In genomic region chr2:27715318-27716165, GRCh38 we compare ENCODE assay signal across 1 cellular context.
TF ChIP-seq lines count a peak whose summit lies in the region.

No MANE protein-coding gene starts in this region.

TF ChIP-seq in A549, 52 proteins besides CTCF, POLR2A, EP300 and RAD21 (continued from another document):
- TF ChIP-seq ATOH8 (CRISPR knock-in tag; IDR thresholded peaks at IDR 0.05; ENCODE audit: low read depth) = no peak
- no peak; the same call in 1 of the 2 replicates for TF ChIP-seq PBX3 (IDR thresholded peaks at IDR 0.05)
- TF ChIP-seq RARB (CRISPR knock-in tag; IDR thresholded peaks at IDR 0.05) = no peak
- peak; percentile 55 for TF ChIP-seq GATA3 (IDR thresholded peaks at IDR 0.05; ENCODE audit: borderline replicate concordance)
- no peak for TF ChIP-seq NFE2L2 (conservative IDR thresholded peaks at IDR 0.05; ENCODE audit: low read length)
- no peak for TF ChIP-seq EHF (CRISPR knock-in tag; IDR thresholded peaks at IDR 0.05)
- peak; percentile 59 to 86; a peak in 4 of 5 replicates for TF ChIP-seq JUN (IDR thresholded peaks at IDR 0.05)
- no peak for TF ChIP-seq FOSB (CRISPR knock-in tag; IDR thresholded peaks at IDR 0.05)
- no peak for TF ChIP-seq KDM5A (IDR thresholded peaks at IDR 0.05)
- peak; percentile 42; the same call in 1 of the 2 replicates for TF ChIP-seq TP53 (CRISPR knock-in tag; IDR thresholded peaks at IDR 0.05)
- TF ChIP-seq RFX5 (IDR thresholded peaks at IDR 0.05) = no peak
- no peak for TF ChIP-seq TFCP2L1 (CRISPR knock-in tag; IDR thresholded peaks at IDR 0.05)
- no peak for TF ChIP-seq ZSCAN20 (CRISPR knock-in tag; IDR thresholded peaks at IDR 0.05)
- TF ChIP-seq HES2 (IDR thresholded peaks at IDR 0.05) = no peak
- TF ChIP-seq, protein P1, sequence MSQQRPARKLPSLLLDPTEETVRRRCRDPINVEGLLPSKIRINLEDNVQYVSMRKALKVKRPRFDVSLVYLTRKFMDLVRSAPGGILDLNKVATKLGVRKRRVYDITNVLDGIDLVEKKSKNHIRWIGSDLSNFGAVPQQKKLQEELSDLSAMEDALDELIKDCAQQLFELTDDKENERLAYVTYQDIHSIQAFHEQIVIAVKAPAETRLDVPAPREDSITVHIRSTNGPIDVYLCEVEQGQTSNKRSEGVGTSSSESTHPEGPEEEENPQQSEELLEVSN (IDR thresholded peaks at IDR 0.05; ENCODE audit: borderline replicate concordance, low read depth) = 0 out of 2 replicates have a peak, but pooled peaks have one; percentile 29
- no peak for TF ChIP-seq JUNB (IDR thresholded peaks at IDR 0.05)
- no peak for TF ChIP-seq ZNF302 (CRISPR knock-in tag; IDR thresholded peaks at IDR 0.05)
- no peak for TF ChIP-seq REST (IDR thresholded peaks at IDR 0.05)
- TF ChIP-seq EHMT2 (IDR thresholded peaks at IDR 0.05; ENCODE audit: low read depth) = no peak
- no peak for TF ChIP-seq HOXB5 (CRISPR knock-in tag; IDR thresholded peaks at IDR 0.05)
- no peak for TF ChIP-seq HOXA7 (CRISPR knock-in tag; IDR thresholded peaks at IDR 0.05)
- 0 out of 2 replicates have a peak, but pooled peaks have one; percentile 41 for TF ChIP-seq MYC (IDR thresholded peaks at IDR 0.05; ENCODE audit: borderline replicate concordance, low read length)
- TF ChIP-seq CBX8 (IDR thresholded peaks at IDR 0.05) = no peak
- peak; percentile 52; the same call in 1 of the 2 replicates for TF ChIP-seq PHF8 (IDR thresholded peaks at IDR 0.05; ENCODE audit: borderline replicate concordance, low read depth)
- TF ChIP-seq ZC3H11A (IDR thresholded peaks at IDR 0.05) = no peak
- no peak for TF ChIP-seq ESRRA (IDR thresholded peaks at IDR 0.05; ENCODE audit: borderline replicate concordance, low read length)
- TF ChIP-seq CHD4 (IDR thresholded peaks at IDR 0.05; ENCODE audit: borderline replicate concordance) = no peak
- no peak for TF ChIP-seq HOXB13 (CRISPR knock-in tag; IDR thresholded peaks at IDR 0.05; ENCODE audit: low read depth)
- TF ChIP-seq, protein P2, sequence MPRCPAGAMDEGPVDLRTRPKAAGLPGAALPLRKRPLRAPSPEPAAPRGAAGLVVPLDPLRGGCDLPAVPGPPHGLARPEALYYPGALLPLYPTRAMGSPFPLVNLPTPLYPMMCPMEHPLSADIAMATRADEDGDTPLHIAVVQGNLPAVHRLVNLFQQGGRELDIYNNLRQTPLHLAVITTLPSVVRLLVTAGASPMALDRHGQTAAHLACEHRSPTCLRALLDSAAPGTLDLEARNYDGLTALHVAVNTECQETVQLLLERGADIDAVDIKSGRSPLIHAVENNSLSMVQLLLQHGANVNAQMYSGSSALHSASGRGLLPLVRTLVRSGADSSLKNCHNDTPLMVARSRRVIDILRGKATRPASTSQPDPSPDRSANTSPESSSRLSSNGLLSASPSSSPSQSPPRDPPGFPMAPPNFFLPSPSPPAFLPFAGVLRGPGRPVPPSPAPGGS (IDR thresholded peaks at IDR 0.05) = peak; percentile 31; the same call in 1 of the 3 replicates
- no peak for TF ChIP-seq SMC3 (IDR thresholded peaks at IDR 0.05)
- no peak for TF ChIP-seq NR3C1 (IDR thresholded peaks at IDR 0.05)
- no peak for TF ChIP-seq ZFP36 (IDR thresholded peaks at IDR 0.05; ENCODE audit: borderline replicate concordance, partially characterized antibody)
- no peak for TF ChIP-seq BHLHE40 (IDR thresholded peaks at IDR 0.05; ENCODE audit: low read depth, low read length)
- no peak for TF ChIP-seq CBX2 (IDR thresholded peaks at IDR 0.05; ENCODE audit: borderline replicate concordance, low read depth)
- no peak for TF ChIP-seq MAFK (IDR thresholded peaks at IDR 0.05; ENCODE audit: partially characterized antibody)
- no peak for TF ChIP-seq FOXS1 (CRISPR knock-in tag; IDR thresholded peaks at IDR 0.05)
- TF ChIP-seq ELK1 (IDR thresholded peaks at IDR 0.05; ENCODE audit: low read depth, low read length) = no peak
- TF ChIP-seq, protein P3, sequence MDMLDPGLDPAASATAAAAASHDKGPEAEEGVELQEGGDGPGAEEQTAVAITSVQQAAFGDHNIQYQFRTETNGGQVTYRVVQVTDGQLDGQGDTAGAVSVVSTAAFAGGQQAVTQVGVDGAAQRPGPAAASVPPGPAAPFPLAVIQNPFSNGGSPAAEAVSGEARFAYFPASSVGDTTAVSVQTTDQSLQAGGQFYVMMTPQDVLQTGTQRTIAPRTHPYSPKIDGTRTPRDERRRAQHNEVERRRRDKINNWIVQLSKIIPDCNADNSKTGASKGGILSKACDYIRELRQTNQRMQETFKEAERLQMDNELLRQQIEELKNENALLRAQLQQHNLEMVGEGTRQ (IDR thresholded peaks at IDR 0.05) = no peak
- no peak for TF ChIP-seq CEBPB (IDR thresholded peaks at IDR 0.05)
- no peak for TF ChIP-seq SREBF2 (IDR thresholded peaks at IDR 0.05)
- no peak for TF ChIP-seq RNF2 (IDR thresholded peaks at IDR 0.05; ENCODE audit: borderline replicate concordance, low read depth)
- TF ChIP-seq, protein P4, sequence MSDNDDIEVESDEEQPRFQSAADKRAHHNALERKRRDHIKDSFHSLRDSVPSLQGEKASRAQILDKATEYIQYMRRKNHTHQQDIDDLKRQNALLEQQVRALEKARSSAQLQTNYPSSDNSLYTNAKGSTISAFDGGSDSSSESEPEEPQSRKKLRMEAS (IDR thresholded peaks at IDR 0.05) = peak; percentile 57
- TF ChIP-seq, protein P5, sequence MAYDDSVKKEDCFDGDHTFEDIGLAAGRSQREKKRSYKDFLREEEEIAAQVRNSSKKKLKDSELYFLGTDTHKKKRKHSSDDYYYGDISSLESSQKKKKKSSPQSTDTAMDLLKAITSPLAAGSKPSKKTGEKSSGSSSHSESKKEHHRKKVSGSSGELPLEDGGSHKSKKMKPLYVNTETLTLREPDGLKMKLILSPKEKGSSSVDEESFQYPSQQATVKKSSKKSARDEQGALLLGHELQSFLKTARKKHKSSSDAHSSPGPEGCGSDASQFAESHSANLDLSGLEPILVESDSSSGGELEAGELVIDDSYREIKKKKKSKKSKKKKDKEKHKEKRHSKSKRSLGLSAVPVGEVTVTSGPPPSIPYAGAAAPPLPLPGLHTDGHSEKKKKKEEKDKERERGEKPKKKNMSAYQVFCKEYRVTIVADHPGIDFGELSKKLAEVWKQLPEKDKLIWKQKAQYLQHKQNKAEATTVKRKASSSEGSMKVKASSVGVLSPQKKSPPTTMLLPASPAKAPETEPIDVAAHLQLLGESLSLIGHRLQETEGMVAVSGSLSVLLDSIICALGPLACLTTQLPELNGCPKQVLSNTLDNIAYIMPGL (CRISPR knock-in tag; IDR thresholded peaks at IDR 0.05; ENCODE audit: borderline replicate concordance) = no peak
- no peak for TF ChIP-seq FOSL2 (IDR thresholded peaks at IDR 0.05)
- no peak for TF ChIP-seq FOSL2 (CRISPR knock-in tag; IDR thresholded peaks at IDR 0.05)
- no peak for TF ChIP-seq NPAS2 (CRISPR knock-in tag; IDR thresholded peaks at IDR 0.05; ENCODE audit: borderline replicate concordance)
- TF ChIP-seq RCOR1 (IDR thresholded peaks at IDR 0.05; ENCODE audit: low read depth, low read length) = no peak
- no peak for TF ChIP-seq POLR2AphosphoS2 (conservative IDR thresholded peaks at IDR 0.05; ENCODE audit: low read length)
- TF ChIP-seq CHD2 (IDR thresholded peaks at IDR 0.05; ENCODE audit: low read length, partially characterized antibody) = no peak
- TF ChIP-seq HEYL (CRISPR knock-in tag; IDR thresholded peaks at IDR 0.05) = no peak
- no peak for TF ChIP-seq HDAC2 (IDR thresholded peaks at IDR 0.05)
